ENCODE assay signal across 8 cellular contexts in the genomic region with DNA sequence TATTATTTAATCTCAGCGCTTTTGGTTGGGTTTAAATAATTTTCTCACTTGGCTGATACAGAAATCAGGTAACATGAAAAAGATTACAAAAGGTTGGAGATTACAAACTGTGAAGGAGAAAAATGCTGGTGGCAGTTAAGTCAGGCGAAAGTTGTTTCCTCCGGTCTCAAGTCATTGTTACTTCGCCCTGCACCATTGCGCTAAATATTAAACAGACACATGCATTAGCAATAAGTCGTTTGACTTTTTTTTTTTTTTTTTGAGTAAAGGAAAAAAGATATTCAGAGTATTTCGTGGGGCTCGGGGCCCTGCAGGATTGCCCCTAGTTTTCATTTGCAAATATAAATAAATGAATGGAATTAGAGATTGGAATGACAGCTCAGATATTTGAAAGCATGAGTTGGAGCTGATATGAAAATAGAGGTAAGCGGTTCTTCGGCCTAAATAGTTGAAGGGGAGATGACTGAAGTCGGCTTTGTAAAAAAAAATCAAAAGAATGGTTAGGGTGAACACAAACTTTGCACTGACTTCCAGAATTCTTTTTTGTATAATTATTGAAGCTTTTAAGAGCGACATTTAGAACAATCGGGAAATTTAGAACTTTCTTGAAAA. TPM values are rescaled to one million over a fixed set of nuclear protein-coding genes. Genes with fewer than 3 reads are reported as not detected.
DNase-seq lines count a peak whose midpoint lies in the region; ATAC-seq and TF ChIP-seq lines count a peak whose summit lies in the region.

No MANE protein-coding gene starts in this region.

- intact Hi-C loops in PC-3 (cut with micrococcal nuclease) (no loop called here), prostate gland (cut with DNase I) (no loop called here)

- H3K36me3 ChIP-seq in PC-3 (ENCODE audit: low read depth, low read length) (no peaks in the 10 kb centered on the region), prostate gland (no peaks in the 10 kb centered on the region)

- H4K20me1 ChIP-seq in PC-3 (ENCODE audit: low read length), result no peaks in the 10 kb centered on the region

- ATAC-seq in PC-3 (peak; percentile 33; the same call in 1 of the 2 replicates), GM19455 (IDR thresholded peaks at IDR 0.05; ENCODE audit: unreplicated experiment) (no peak), HG03280 (IDR thresholded peaks at IDR 0.05; ENCODE audit: unreplicated experiment) (no peak)

- no peaks in the 10 kb centered on the region for H3F3A ChIP-seq in PC-3 (ENCODE audit: low read length, unreplicated experiment)

- H3K4me1 ChIP-seq in PC-3 (ENCODE audit: insufficient read depth, low read length), result no peaks in the 10 kb centered on the region; the same call in 1 of the 2 replicates
- H3K4me1 ChIP-seq in prostate gland (replicated peaks), result no peaks in the 10 kb centered on the region

- CTCF ChIA-PET in PC-3 (lab: Charles Lee), result no interaction called here

- 26% methylated on average over 13 of the region's 13 CpGs for WGBS in prostate gland

- H3K9ac ChIP-seq in PC-3 (ENCODE audit: low read length), result peak overlapping the region; percentile 74

- H3K27me3 ChIP-seq in PC-3 (ENCODE audit: low read length) (no peaks in the 10 kb centered on the region), prostate gland (replicated peaks; ENCODE audit: insufficient read depth) (no peaks in the 10 kb centered on the region)

- H2AFZ ChIP-seq in PC-3 (ENCODE audit: low read length), result peak overlapping the region; percentile 83

- peaks cover 30% of the 10 kb centered on the region for H3K79me2 ChIP-seq in PC-3 (ENCODE audit: low read length)

- no peak overlapping the region for H3K27ac ChIP-seq in PC-3 (ENCODE audit: low read length)
- H3K27ac ChIP-seq in prostate gland, result peak overlapping the region; percentile 60 to 71

- H3K9me2 ChIP-seq in PC-3 (replicated peaks; ENCODE audit: low read length), result no peaks in the 10 kb centered on the region

- H3K4me2 ChIP-seq in PC-3 (ENCODE audit: low read length), result peak overlapping the region; percentile 83

- DNase-seq in PC-3 (no peak), epithelial cell of proximal tubule (ENCODE audit: low read depth) (peak; percentile 2), prostate gland (ENCODE audit: low spot score) (no peak), NCI-H2196 (lab: John Stamatoyannopoulos, UW; ENCODE audit: unreplicated experiment) (no peak)
- DNase-seq in stimulated activated CD4-positive, alpha-beta T cell treated with anti-CD3 and anti-CD28 coated beads, Interleukin-12 subunit alpha, Interleukin-12 subunit beta, amount 100 ng/mL, for 4 hours, result no peak

- H3K9me3 ChIP-seq in PC-3 (ENCODE audit: low read length) (no peaks in the 10 kb centered on the region), prostate gland (no peaks in the 10 kb centered on the region)

- no peak for TF ChIP-seq POLR2A in prostate gland (IDR thresholded peaks at IDR 0.05)

- H3K4me3 ChIP-seq in GM12875 (ENCODE audit: low read depth, low read length) (peak overlapping the region; percentile 64), PC-3 (ENCODE audit: low read length) (peak overlapping the region; percentile 66), epithelial cell of proximal tubule (ENCODE audit: low read depth, low read length) (peak overlapping the region; percentile 82), prostate gland (peak overlapping the region; percentile 59 to 74)

- POLR2A ChIA-PET in PC-3 (lab: Charles Lee; ENCODE audit: unreplicated experiment), result no interaction called here

- no TSS peak for BruUV-seq in PC-3 (replicated peaks; lab: Mats Ljungman, UMichigan)

- TF ChIP-seq CTCF in GM12875 (IDR thresholded peaks at IDR 0.05; ENCODE audit: borderline replicate concordance, insufficient read depth, low read depth, low read length), result no peak
- TF ChIP-seq CTCF in PC-3 (conservative IDR thresholded peaks at IDR 0.05; ENCODE audit: low read depth, low read length), result no peak
- TF ChIP-seq CTCF in epithelial cell of proximal tubule (conservative IDR thresholded peaks at IDR 0.05; ENCODE audit: low read depth, low read length), result no peak
- TF ChIP-seq CTCF in prostate gland (IDR thresholded peaks at IDR 0.05), result no peak

RNA-seq across cellular contexts. Expression of a gene that starts 0.9 kb away (rescaled TPM):
- total RNA-seq in PC-3 (2014; rRNA removed) (9.5 and 19.9 TPM in 2 replicates), epithelial cell of proximal tubule (17.8 and 26.5 TPM in 2 replicates), prostate gland (10 to 100 TPM in 1 of 2 donors, 1 to 10 TPM in 1; 9.1 to 13.9 TPM)
